Comparison of ENCODE assay signal across 14 cellular contexts in the genomic region with DNA sequence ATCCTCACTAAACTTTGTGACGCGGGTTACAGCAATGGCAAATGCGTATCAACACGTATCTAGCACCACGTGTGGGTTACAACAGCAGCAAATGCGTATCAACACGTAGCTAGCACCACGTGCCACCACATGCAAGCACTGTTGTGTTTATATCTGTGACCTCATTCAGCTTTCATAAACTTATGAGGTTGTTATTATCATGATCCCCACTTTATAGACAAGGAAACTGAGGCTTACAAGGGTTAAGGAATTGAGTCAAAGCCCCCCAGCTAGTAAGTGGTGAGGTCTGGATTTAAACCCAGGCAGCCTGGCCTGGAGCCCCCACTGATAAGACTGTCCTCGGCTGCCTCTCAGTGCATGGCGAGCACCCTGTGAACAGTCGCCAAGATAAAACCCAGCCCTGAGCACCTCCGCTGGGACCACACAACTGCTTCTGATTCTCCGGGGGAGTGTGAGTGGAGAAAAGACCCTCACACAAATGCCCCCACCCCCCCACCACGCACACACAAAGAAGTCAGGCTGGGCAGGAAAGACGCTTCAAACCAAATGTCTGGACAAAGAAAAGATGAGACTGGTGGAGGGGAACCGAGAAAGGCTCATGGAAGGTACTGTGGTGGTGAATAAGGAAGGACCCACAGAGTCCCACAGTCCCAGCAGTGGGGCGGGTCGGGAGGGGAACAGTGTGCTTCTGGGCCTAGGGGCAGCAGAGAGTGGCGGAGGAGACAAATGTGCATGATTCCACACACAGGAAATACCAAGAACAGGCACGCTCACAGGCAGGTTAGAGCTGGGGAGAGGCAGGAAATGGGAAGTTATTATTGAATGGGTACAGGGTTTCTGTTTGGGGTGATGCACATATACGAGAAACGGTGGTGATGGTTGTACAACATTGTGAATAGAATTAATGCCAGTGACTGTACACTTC.
DNase-seq lines count a peak whose midpoint lies in the region; ATAC-seq and TF ChIP-seq lines count a peak whose summit lies in the region.
"Had no signal": no experiment of that assay in that cellular context is flagged by ENCODE, and none has a peak within 500 bp of the region (broad histone marks: within the 10 kb centered on the region; RNA-seq: fewer than 3 reads in every experiment).

No MANE protein-coding gene starts in this region.

- no peak for TF ChIP-seq POLR2A in heart left ventricle (IDR thresholded peaks at IDR 0.05)

- no peak overlapping the region for H3K4me3 ChIP-seq in GM12865 (ENCODE audit: low read depth, low read length)
- no peak overlapping the region for H3K4me3 ChIP-seq in heart left ventricle
- H3K4me3 ChIP-seq: Peyer's patch had no signal

- no peaks in the 10 kb centered on the region for H3K27me3 ChIP-seq in heart left ventricle
- H3K27me3 ChIP-seq: brain microvascular endothelial cell, Peyer's patch had no signal

- no peaks in the 10 kb centered on the region for H3K36me3 ChIP-seq in heart left ventricle
- H3K36me3 ChIP-seq: brain microvascular endothelial cell, Peyer's patch had no signal

- peak; percentile 34 to 77 (median 68) for ATAC-seq in heart left ventricle
- no peak for ATAC-seq in HG03469 (IDR thresholded peaks at IDR 0.05; ENCODE audit: unreplicated experiment)

- H3K4me1 ChIP-seq in heart left ventricle = peaks cover 0 to 41% (median 25%) of the 10 kb centered on the region in 12 donors

- no peaks in the 10 kb centered on the region for H3K9me3 ChIP-seq in heart left ventricle
- H3K9me3 ChIP-seq: Peyer's patch had no signal

- DNase-seq in GM12865 (ENCODE audit: low read depth) (peak; percentile 16), UCSD-AML1 (lab: John Stamatoyannopoulos, UW; ENCODE audit: unreplicated experiment) (peak; percentile 38), heart left ventricle (peak in 3 of 5 donors; percentile 21 to 73 (median 32)), retina (peak; percentile 3), NCI-H187 (lab: John Stamatoyannopoulos, UW) (no peak), T-helper 9 cell (no peak), D341Med (ENCODE audit: low spot score) (no peak)
- DNase-seq: activated CD4-positive, alpha-beta T cell treated with anti-CD3 and anti-CD28 coated beads, Interleukin-2, amount 50 U/mL, for 48 hours; activated gamma-delta T cell; brain microvascular endothelial cell; small intestine; T-helper 2 cell had no signal

- WGBS in heart left ventricle, 4 donors = 54 to 62% (median 58%) methylated on average over 22 of the region's 22 CpGs

- intact Hi-C loops in heart left ventricle (cut with DNase I) = loop anchor here in 1 of 10 donors (5.0 kb wide), 1 partner anchor 35 kb away; no protein-coding TSS in a partner anchor

- TF ChIP-seq CTCF in GM12865 (IDR thresholded peaks at IDR 0.05; ENCODE audit: insufficient read depth, low read depth, low read length, missing control alignments) = no peak
- no peak for TF ChIP-seq CTCF in heart left ventricle (IDR thresholded peaks at IDR 0.05)

- H3K27ac ChIP-seq in heart left ventricle = peak overlapping the region in 6 of 12 donors; percentile 28 to 72 (median 54)
- H3K27ac ChIP-seq: brain microvascular endothelial cell, Peyer's patch had no signal

Comparison
In these comparisons a context has a peak if more than half of its experiments do, and no peak if none do; other contexts are left out.
1. DNase-seq: peak in GM12865 (single experiment), UCSD-AML1 (single experiment), heart left ventricle (3 of 5) and retina (single experiment); none in NCI-H187 (0 of 2), T-helper 9 cell (single experiment) and D341Med (single experiment).